Comparison of ENCODE assay signal across 1 cellular context in genomic region chr1:56676571-56677035, GRCh38.
TF ChIP-seq lines count a peak whose summit lies in the region.

No MANE protein-coding gene starts in this region.

TF ChIP-seq in HEK293, 187 proteins besides CTCF, POLR2A, EP300 and RAD21 (continued from another document):
- peak; percentile 11; the same call in 1 of the 2 replicates for TF ChIP-seq GLIS1 (tag by site-specific recombination; IDR thresholded peaks at IDR 0.05)
- peak; percentile 50; the same call in 1 of the 2 replicates for TF ChIP-seq ZBTB17 (tag by site-specific recombination; IDR thresholded peaks at IDR 0.05)
- peak; percentile 29; the same call in 1 of the 2 replicates for TF ChIP-seq ZNF335 (tag by site-specific recombination; conservative IDR thresholded peaks at IDR 0.05)
- TF ChIP-seq BCL11A (tag by site-specific recombination; IDR thresholded peaks at IDR 0.05; ENCODE audit: low read depth), result peak; percentile 74
- no peak for TF ChIP-seq ZSCAN5A (tag by site-specific recombination; IDR thresholded peaks at IDR 0.05)
- 0 out of 2 replicates have a peak, but pooled peaks have one; percentile 64 for TF ChIP-seq ZNF391 (tag by site-specific recombination; IDR thresholded peaks at IDR 0.05; ENCODE audit: borderline replicate concordance, low read depth)
